In genomic region chrX:9475984-9476383, GRCh38 we compare ENCODE assay signal across 1 cellular context.
TF ChIP-seq lines count a peak whose summit lies in the region.

No MANE protein-coding gene starts in this region.

TF ChIP-seq in GM12878, 131 proteins besides CTCF, POLR2A, EP300 and RAD21 (continued from another document):
- TF ChIP-seq ATF2 (IDR thresholded peaks at IDR 0.05; ENCODE audit: low read length) (no peak), IRF3 (IDR thresholded peaks at IDR 0.05) (no peak), E2F8 (IDR thresholded peaks at IDR 0.05; ENCODE audit: low read depth, partially characterized antibody) (no peak), POLR2AphosphoS5 (IDR thresholded peaks at IDR 0.05; ENCODE audit: low read length) (no peak), ATF3 (IDR thresholded peaks at IDR 0.05; ENCODE audit: borderline replicate concordance, extremely low read depth, low read depth, low read length) (no peak)
